Comparison of ENCODE assay signal across 14 cellular contexts in the genomic region with DNA sequence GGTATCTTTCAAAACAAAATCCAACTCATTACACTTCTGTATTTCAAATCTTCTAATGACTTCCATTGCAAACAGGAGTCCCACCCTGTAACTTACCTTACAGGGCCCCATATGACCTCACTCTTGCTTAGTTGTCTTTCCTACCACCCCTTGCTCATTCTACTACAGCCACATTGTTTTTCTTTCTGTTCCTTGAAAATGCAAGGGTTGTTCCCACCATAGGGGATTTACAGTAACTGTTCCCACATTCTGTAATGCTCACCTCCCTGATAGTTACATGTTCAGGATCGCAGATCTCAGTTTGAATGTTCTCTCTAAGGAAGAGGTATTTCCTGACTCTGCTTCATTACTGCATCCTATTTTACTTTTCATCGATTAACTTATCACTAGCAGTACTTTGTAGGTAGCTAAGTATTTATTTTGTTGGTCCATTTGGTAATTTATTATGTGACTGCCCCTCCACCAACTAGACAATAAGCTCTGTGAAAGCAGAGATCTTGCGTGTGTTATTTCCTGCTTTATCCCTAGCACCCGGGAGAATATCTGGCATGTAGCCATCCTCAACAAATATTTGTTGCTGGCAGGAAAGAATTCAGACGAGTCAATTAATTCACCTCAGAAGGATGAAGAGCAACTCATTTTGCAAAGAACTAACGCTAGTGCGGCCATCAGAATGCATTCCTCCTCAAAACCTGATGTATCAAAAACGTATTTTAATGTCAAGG. TPM values are rescaled to one million over a fixed set of nuclear protein-coding genes. Genes with fewer than 3 reads are reported as not detected.
DNase-seq lines count a peak whose midpoint lies in the region; ATAC-seq lines count a peak whose summit lies in the region.
"Had no signal": no experiment of that assay in that cellular context is flagged by ENCODE, and none has a peak within 500 bp of the region (broad histone marks: within the 10 kb centered on the region; RNA-seq: fewer than 3 reads in every experiment).

No MANE protein-coding gene starts in this region.

- no peak for ATAC-seq in HG03469 (IDR thresholded peaks at IDR 0.05; ENCODE audit: unreplicated experiment)

- no peaks in the 10 kb centered on the region for H3K9me3 ChIP-seq in endocrine pancreas (ENCODE audit: control insufficient read depth, low read length)
- H3K9me3 ChIP-seq: suprapubic skin had no signal

- DNase-seq in ELR (ENCODE audit: low read depth), result peak; percentile 9
- peak; percentile 25 for DNase-seq in NCI-H345 treated with DMSO at 0.1 percent for 48 hours (lab: John Stamatoyannopoulos, UW; ENCODE audit: unreplicated experiment)
- DNase-seq in mucosa of gallbladder (ENCODE audit: low spot score), result peak; percentile 67
- no peak for DNase-seq in epidermal melanocyte (ENCODE audit: insufficient read length, low spot score)
- no peak for DNase-seq in GDM1 (lab: John Stamatoyannopoulos, UW)
- DNase-seq in putamen (ENCODE audit: low spot score), result no peak
- DNase-seq: activated B cell treated with CpG ODN at 0.5 μM for 24 hours; CD4-positive, alpha-beta memory T cell; effector CD4-positive, alpha-beta T cell; OCI-M1 had no signal

- H3K4me3 ChIP-seq in endocrine pancreas (ENCODE audit: control insufficient read depth, insufficient read depth, low read length), result peak overlapping the region; percentile 47
- H3K4me3 ChIP-seq: suprapubic skin had no signal

- H3K9ac ChIP-seq in endocrine pancreas (ENCODE audit: control insufficient read depth, insufficient read depth, low read length), result no peak overlapping the region
- H3K9ac ChIP-seq: KMS-11 had no signal

- H3K36me3 ChIP-seq in endocrine pancreas (ENCODE audit: control insufficient read depth, insufficient read depth, low read length), result no peaks in the 10 kb centered on the region
- H3K36me3 ChIP-seq: suprapubic skin had no signal

- H3K27me3 ChIP-seq in endocrine pancreas (ENCODE audit: control insufficient read depth, insufficient read depth, low read length), result no peaks in the 10 kb centered on the region
- H3K27me3 ChIP-seq: suprapubic skin had no signal

- peaks cover 9% of the 10 kb centered on the region for H3K4me1 ChIP-seq in endocrine pancreas (ENCODE audit: control insufficient read depth, insufficient read depth, low read length)

RNA-seq across cellular contexts. Expression of a gene that starts 21.4 kb away (rescaled TPM):
- total RNA-seq in mucosa of gallbladder, result 40.9 TPM
- total RNA-seq: activated B cell treated with CpG ODN at 0.5 μM for 24 hours; CD4-positive, alpha-beta memory T cell had no signal

Comparison
In these comparisons a context has a peak if more than half of its experiments do, and no peak if none do; other contexts are left out.
1. DNase-seq: peak in ELR (single experiment), NCI-H345 treated with DMSO at 0.1 percent for 48 hours (single experiment) and mucosa of gallbladder (single experiment); none in epidermal melanocyte (single experiment), GDM1 (single experiment) and putamen (single experiment).